ENCODE assay signal across 15 cellular contexts in the genomic region with DNA sequence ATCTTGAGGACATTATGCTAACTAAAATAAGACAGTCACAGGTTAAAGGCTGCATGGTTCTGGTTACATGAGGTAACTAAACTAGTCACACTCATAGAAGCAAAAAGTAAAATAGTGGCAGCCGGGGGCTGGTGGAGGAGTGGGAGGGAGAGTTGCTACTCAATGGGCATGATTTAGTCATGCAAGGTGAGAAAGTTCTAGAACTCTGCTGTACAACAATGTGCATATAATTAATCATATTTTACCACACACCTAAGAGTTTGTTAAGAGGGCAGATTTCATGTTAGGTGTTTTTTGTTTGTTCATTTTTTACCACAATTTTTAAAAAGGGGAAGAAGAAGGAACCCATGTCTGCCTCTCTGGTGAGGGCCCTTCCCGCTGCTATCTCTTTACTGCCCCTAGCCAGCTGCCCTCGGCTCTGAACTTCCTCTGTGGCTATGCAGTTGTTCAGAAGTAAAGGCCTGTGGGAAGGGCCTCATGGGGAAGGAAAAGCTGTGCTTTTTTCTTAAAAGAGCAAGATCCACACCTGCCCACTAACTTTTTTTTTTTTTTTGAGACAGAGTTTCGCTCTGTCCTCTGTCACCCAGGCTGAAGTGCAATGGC. TPM values are rescaled to one million over a fixed set of nuclear protein-coding genes. Genes with fewer than 3 reads are reported as not detected.
DNase-seq lines count a peak whose midpoint lies in the region; ATAC-seq, FAIRE-seq and TF ChIP-seq lines count a peak whose summit lies in the region.
"Had no signal": no experiment of that assay in that cellular context is flagged by ENCODE, and none has a peak within 500 bp of the region (broad histone marks: within the 10 kb centered on the region; RNA-seq: fewer than 3 reads in every experiment).

No MANE protein-coding gene starts in this region.

- DNase-seq in AG20443 (ENCODE audit: low spot score) = peak; percentile 5
- no peak for DNase-seq in GM18507 (ENCODE audit: extremely low spot score, insufficient read length, low read depth)
- DNase-seq in activated B cell treated with CpG ODN at 0.5 μM for 24 hours = no peak
- DNase-seq in memory B cell (ENCODE audit: low spot score in 2 of 2) = peak in 1 of 2 donors; percentile 36
- DNase-seq in putamen (ENCODE audit: low spot score) = no peak
- DNase-seq: COR-L47, NCI-H2029 treated with DMSO at 0.1 percent for 48 hours, nephron progenitor cell, SHP77 treated with DMSO at 0.1 percent for 48 hours had no signal

- H3K4me3 Mint-ChIP-seq in activated B cell treated with CpG ODN at 0.5 μM for 24 hours = no peak overlapping the region
- no peak overlapping the region for H3K4me3 Mint-ChIP-seq in memory B cell
- H3K4me3 Mint-ChIP-seq: nephron progenitor cell had no signal

- ATAC-seq in activated B cell treated with CpG ODN at 0.5 μM for 24 hours (ENCODE audit: low read depth) (peak; percentile 65), memory B cell (ENCODE audit: low read depth) (peak; percentile 92), HG03175 (IDR thresholded peaks at IDR 0.05; ENCODE audit: unreplicated experiment) (no peak), HG03460 (IDR thresholded peaks at IDR 0.05; ENCODE audit: unreplicated experiment) (no peak), HG02588 (IDR thresholded peaks at IDR 0.05; ENCODE audit: unreplicated experiment) (no peak)

- intact Hi-C loops in activated B cell treated with CpG ODN at 0.5 μM for 24 hours (cut with micrococcal nuclease) = no loop called here

- H3K27me3 Mint-ChIP-seq in activated B cell treated with CpG ODN at 0.5 μM for 24 hours (peaks cover 3% of the 10 kb centered on the region), memory B cell (peaks cover 7% of the 10 kb centered on the region)

- CTCF ChIA-PET in activated B cell treated with CpG ODN at 0.5 μM for 24 hours (lab: Charles Lee) = no interaction called here

- TF ChIP-seq CTCF in activated B cell treated with CpG ODN at 0.5 μM for 24 hours (IDR thresholded peaks at IDR 0.05) = no peak

- H3K9me3 Mint-ChIP-seq in activated B cell treated with CpG ODN at 0.5 μM for 24 hours (peaks cover 8% of the 10 kb centered on the region), memory B cell (peaks cover 8% of the 10 kb centered on the region)

- H3K36me3 Mint-ChIP-seq in activated B cell treated with CpG ODN at 0.5 μM for 24 hours (ENCODE audit: low read depth) = no peaks in the 10 kb centered on the region
- peaks cover 3% of the 10 kb centered on the region for H3K36me3 Mint-ChIP-seq in memory B cell

- H3K4me1 Mint-ChIP-seq in activated B cell treated with CpG ODN at 0.5 μM for 24 hours (peaks cover 14% of the 10 kb centered on the region), memory B cell (peaks cover 4% of the 10 kb centered on the region)
- H3K4me1 Mint-ChIP-seq: nephron progenitor cell had no signal

- FAIRE-seq in GM18507 (lab: Jason Lieb, UNC) = peak; percentile 24

- H3K27ac Mint-ChIP-seq in activated B cell treated with CpG ODN at 0.5 μM for 24 hours (peak overlapping the region; percentile 35), memory B cell (no peak overlapping the region)
- H3K27ac Mint-ChIP-seq: nephron progenitor cell had no signal

- POLR2A ChIA-PET in activated B cell treated with CpG ODN at 0.5 μM for 24 hours (lab: Charles Lee) = interaction anchor here (0.7 kb wide), 1 partner anchor 594 kb away, joined by 4 read pairs; no protein-coding TSS in a partner anchor

RNA-seq across cellular contexts. Expression of a gene that starts 11.2 kb away (rescaled TPM):
- total RNA-seq in activated B cell treated with CpG ODN at 0.5 μM for 24 hours = not detected in 2 replicates
- total RNA-seq: H4, HT-29 had no signal

RNA-seq across cellular contexts. Expression of a gene that starts 25.9 kb away (rescaled TPM):
- total RNA-seq in activated B cell treated with CpG ODN at 0.5 μM for 24 hours = 0.16 and 0.17 TPM in 2 replicates

RNA-seq across cellular contexts. Expression of a gene that starts 47.3 kb away (rescaled TPM):
- total RNA-seq in activated B cell treated with CpG ODN at 0.5 μM for 24 hours = not detected in 2 replicates
- total RNA-seq: gastrocnemius medialis, H4, HT-29 had no signal

RNA-seq across cellular contexts. Expression of a gene that starts 53.6 kb away (rescaled TPM):
- 0.34 and 0.71 TPM in 2 replicates for total RNA-seq in activated B cell treated with CpG ODN at 0.5 μM for 24 hours
- total RNA-seq: H4, HT-29 had no signal

Comparison
In these comparisons a context has a peak if more than half of its experiments do, and no peak if none do; other contexts are left out.
1. ATAC-seq: peak in activated B cell treated with CpG ODN at 0.5 μM for 24 hours (single experiment) and memory B cell (single experiment); none in HG03175 (single experiment), HG03460 (single experiment) and HG02588 (single experiment).